In genomic region chr15:80155378-80156175, GRCh38 we compare ENCODE assay signal across 1 cellular context.
TF ChIP-seq lines count a peak whose summit lies in the region.
"Not testable (repeated sequence)": the region's sequence is repeated elsewhere in the genome, so short reads cannot be mapped to it uniquely, and the experiment has no call there.

No MANE protein-coding gene starts in this region.

TF ChIP-seq in K562, 482 proteins besides CTCF, POLR2A, EP300 and RAD21 (continued from another document and continues in another):
- TF ChIP-seq AFF1 (IDR thresholded peaks at IDR 0.05; ENCODE audit: low read depth in 1 of 2, partially characterized antibody in 2 of 2) (peak in 1 of 2 experiments; percentile 67), SUPT5H (IDR thresholded peaks at IDR 0.05) (peak; percentile 35; the same call in 1 of the 2 replicates), CEBPB (tag; IDR thresholded peaks at IDR 0.05) (peak; percentile 73), MECOM (CRISPR knock-in tag; IDR thresholded peaks at IDR 0.05) (peak; percentile 54; the same call in 1 of the 2 replicates), ID3 (tag; IDR thresholded peaks at IDR 0.05) (peak; percentile 72), ZNF316 (IDR thresholded peaks at IDR 0.05) (peak; percentile 94), ZBTB7A (IDR thresholded peaks at IDR 0.05; ENCODE audit: borderline replicate concordance, control insufficient read depth, low read depth, low read length) (peak; percentile 42; the same call in 1 of the 2 replicates), DACH1 (IDR thresholded peaks at IDR 0.05; ENCODE audit: partially characterized antibody) (peak; percentile 78), NR2C2 (tag; IDR thresholded peaks at IDR 0.05) (peak; percentile 71), PBX2 (tag; conservative IDR thresholded peaks at IDR 0.05; ENCODE audit: low read depth) (peak; percentile 91), USF2 (CRISPR knock-in tag; IDR thresholded peaks at IDR 0.05) (peak; percentile 78), ZNF318 (IDR thresholded peaks at IDR 0.05; ENCODE audit: borderline replicate concordance in 1 of 2, low read depth in 1 of 2) (peak in 1 of 2 experiments; percentile 84; a peak in 2 of 4 replicates), CBFA2T3 (IDR thresholded peaks at IDR 0.05) (peak; percentile 96), TAF9B (IDR thresholded peaks at IDR 0.05; ENCODE audit: partially characterized antibody) (peak; percentile 82), NCOA1 (IDR thresholded peaks at IDR 0.05; ENCODE audit: low read depth) (peak; percentile 62), SIN3B (IDR thresholded peaks at IDR 0.05; ENCODE audit: low read depth) (0 out of 2 replicates have a peak, but pooled peaks have one; percentile 14), CXXC5 (CRISPR knock-in tag; IDR thresholded peaks at IDR 0.05) (peak; percentile 41), MITF (IDR thresholded peaks at IDR 0.05) (peak; percentile 91), MAFG (tag; conservative IDR thresholded peaks at IDR 0.05) (peak; percentile 87), PHTF2 (CRISPR knock-in tag; IDR thresholded peaks at IDR 0.05) (0 out of 2 replicates have a peak, but pooled peaks have one; percentile 10), ADNP (tag; IDR thresholded peaks at IDR 0.05) (peak; percentile 99), SOX6 (IDR thresholded peaks at IDR 0.05) (peak; percentile 64), C11orf30 (IDR thresholded peaks at IDR 0.05; ENCODE audit: low read depth) (peak; percentile 89), PHF8 (IDR thresholded peaks at IDR 0.05; ENCODE audit: borderline replicate concordance, low read length) (peak; percentile 20; the same call in 1 of the 2 replicates), ZNF407 (IDR thresholded peaks at IDR 0.05; ENCODE audit: low read depth) (0 out of 2 replicates have a peak, but pooled peaks have one; percentile 60)
- TF ChIP-seq ID3 (CRISPR knock-in tag; IDR thresholded peaks at IDR 0.05); NR2C2 (CRISPR knock-in tag; IDR thresholded peaks at IDR 0.05); PBX2 (CRISPR knock-in tag; IDR thresholded peaks at IDR 0.05; ENCODE audit: low read depth): not testable (repeated sequence)
